31 cellular contexts compared by ENCODE assay signal in genomic region chr3:64651791-64652241, GRCh38. TPM values are rescaled to one million over a fixed set of nuclear protein-coding genes. Genes with fewer than 3 reads are reported as not detected.
DNase-seq lines count a peak whose midpoint lies in the region; ATAC-seq, FAIRE-seq and TF ChIP-seq lines count a peak whose summit lies in the region.
"Had no signal": no experiment of that assay in that cellular context is flagged by ENCODE, and none has a peak within 500 bp of the region (broad histone marks: within the 10 kb centered on the region; RNA-seq: fewer than 3 reads in every experiment).

No MANE protein-coding gene starts in this region.

- TF ChIP-seq RAD21 in SK-N-SH (IDR thresholded peaks at IDR 0.05; ENCODE audit: low read length), result no peak

- POLR2A ChIA-PET in SK-N-SH (lab: Yijun Ruan, JAX) (no interaction called here), endothelial cell of umbilical vein (lab: Charles Lee) (interaction anchor here (0.5 kb wide), 1 partner anchor 1298 kb away, joined by 3 read pairs; no protein-coding TSS in a partner anchor)

- no peaks in the 10 kb centered on the region for H3K36me3 Mint-ChIP-seq in activated naive CD8-positive, alpha-beta T cell treated with anti-CD3 and anti-CD28 coated beads, Interleukin-2, amount 50 U/mL, for 24 hours (ENCODE audit: low read depth)
- H3K36me3 Mint-ChIP-seq: CD4-positive, alpha-beta memory T cell; naive thymus-derived CD4-positive, alpha-beta T cell had no signal

- H2AFZ ChIP-seq in SK-N-SH (ENCODE audit: low read depth) (no peak overlapping the region), endothelial cell of umbilical vein (ENCODE audit: low read depth, low read length) (no peak overlapping the region)
- H2AFZ ChIP-seq: parathyroid adenoma had no signal

- FAIRE-seq in endothelial cell of umbilical vein (lab: Jason Lieb, UNC), result no peak
- FAIRE-seq: GM12878, GM19239, islet of Langerhans had no signal

- H3K9me2 ChIP-seq in SK-N-SH, result no peaks in the 10 kb centered on the region

- H3K9me1 ChIP-seq in endothelial cell of umbilical vein (replicated peaks; ENCODE audit: control insufficient read depth, extremely low read depth, insufficient read depth, low read length), result no peaks in the 10 kb centered on the region

- no peak overlapping the region for H3K27ac Mint-ChIP-seq in activated naive CD8-positive, alpha-beta T cell treated with anti-CD3 and anti-CD28 coated beads, Interleukin-2, amount 50 U/mL, for 24 hours
- H3K27ac Mint-ChIP-seq: activated naive CD4-positive, alpha-beta T cell treated with anti-CD3 and anti-CD28 coated beads, Interleukin-2, amount 50 U/mL, for 24 hours; activated T-cell treated with anti-CD3 and anti-CD28 coated beads, Interleukin-2, amount 50 U/mL, for 72 hours; CD4-positive, alpha-beta memory T cell; naive thymus-derived CD4-positive, alpha-beta T cell had no signal

- no peak for TF ChIP-seq POLR2A in endothelial cell of umbilical vein (IDR thresholded peaks at IDR 0.05; ENCODE audit: low read depth, low read length)

- dilution Hi-C loops in endothelial cell of umbilical vein (cut with MboI; ENCODE audit: extremely low pct_ligation_motif_present, low sequenced_read_pairs), result no loop called here

- no peak for ATAC-seq in activated naive CD8-positive, alpha-beta T cell treated with anti-CD3 and anti-CD28 coated beads, Interleukin-2, amount 50 U/mL, for 24 hours
- ATAC-seq in HG03432 (IDR thresholded peaks at IDR 0.05; ENCODE audit: unreplicated experiment), result no peak
- ATAC-seq: activated CD4-positive, CD25-positive, alpha-beta regulatory T cell treated with anti-CD3 and anti-CD28 coated beads, Interleukin-2, amount 50 U/mL, for 24 hours; activated T-cell treated with anti-CD3 and anti-CD28 coated beads, Interleukin-2, amount 50 U/mL, for 72 hours; GM12878; HCT116; naive thymus-derived CD4-positive, alpha-beta T cell had no signal

- H3K4me3 ChIP-seq in SK-N-SH (ENCODE audit: low read depth in 2 of 2, low read length in 1 of 2) (no peak overlapping the region), endothelial cell of umbilical vein (replicated peaks in 1 of 3; ENCODE audit: insufficient read depth in 1 of 3, low read depth in 1 of 3, low read length in 3 of 3) (no peak overlapping the region), mesodermal cell (ENCODE audit: extremely low read depth, insufficient read depth, low read length, poor library complexity, severe bottlenecking) (no peak overlapping the region)
- H3K4me3 ChIP-seq: GM12878, heart right ventricle, vagina had no signal

- intact Hi-C loops in endothelial cell of umbilical vein (cut with micrococcal nuclease), result no loop called here

- 53% methylated on average over 2 of the region's 2 CpGs for WGBS in SK-N-SH (ENCODE audit: low lambda C conversion rate)
- 69 to 80% methylated on average over 2 of the region's 2 CpGs for WGBS in mesodermal cell (ENCODE audit: insufficient coverage in 2 of 2), 2 experiments

- H4K20me1 ChIP-seq in SK-N-SH (ENCODE audit: insufficient read depth) (no peaks in the 10 kb centered on the region), endothelial cell of umbilical vein (replicated peaks; ENCODE audit: control insufficient read depth, extremely low read depth, insufficient read depth, low read length) (no peaks in the 10 kb centered on the region)

- no peaks in the 10 kb centered on the region for H3K4me1 Mint-ChIP-seq in activated naive CD8-positive, alpha-beta T cell treated with anti-CD3 and anti-CD28 coated beads, Interleukin-2, amount 50 U/mL, for 24 hours
- H3K4me1 Mint-ChIP-seq: activated naive CD4-positive, alpha-beta T cell treated with anti-CD3 and anti-CD28 coated beads, Interleukin-2, amount 50 U/mL, for 24 hours; CD4-positive, alpha-beta memory T cell; naive thymus-derived CD4-positive, alpha-beta T cell had no signal

- H3K9ac ChIP-seq in SK-N-SH, result no peak overlapping the region
- H3K9ac ChIP-seq in endothelial cell of umbilical vein (replicated peaks; ENCODE audit: extremely low read depth, insufficient read depth, low read length), result no peak overlapping the region
- H3K9ac ChIP-seq: parathyroid adenoma had no signal

- TF ChIP-seq CTCF in SK-N-SH (IDR thresholded peaks at IDR 0.05) (no peak), endothelial cell of umbilical vein (IDR thresholded peaks at IDR 0.05; ENCODE audit: extremely low read depth in 1 of 2, insufficient read depth in 1 of 2, low read depth in 1 of 2, low read length in 2 of 2) (no peak)

- no peaks in the 10 kb centered on the region for H3F3A ChIP-seq in SK-N-SH (replicated peaks; ENCODE audit: insufficient read depth)

- H3K9me3 ChIP-seq in SK-N-SH (no peaks in the 10 kb centered on the region), endothelial cell of umbilical vein (replicated peaks; ENCODE audit: control insufficient read depth, insufficient read depth, low read length) (no peaks in the 10 kb centered on the region), mesodermal cell (ENCODE audit: control insufficient read depth, low read length) (no peaks in the 10 kb centered on the region)
- H3K9me3 ChIP-seq: heart right ventricle, vagina had no signal

- no peak overlapping the region for H3K4me3 Mint-ChIP-seq in activated naive CD8-positive, alpha-beta T cell treated with anti-CD3 and anti-CD28 coated beads, Interleukin-2, amount 50 U/mL, for 24 hours
- H3K4me3 Mint-ChIP-seq: activated naive CD4-positive, alpha-beta T cell treated with anti-CD3 and anti-CD28 coated beads, Interleukin-2, amount 50 U/mL, for 24 hours; activated T-cell treated with anti-CD3 and anti-CD28 coated beads, Interleukin-2, amount 50 U/mL, for 72 hours; brain; CD4-positive, alpha-beta memory T cell; naive thymus-derived CD4-positive, alpha-beta T cell had no signal

- H3K36me3 ChIP-seq in SK-N-SH (replicated peaks in 1 of 2; ENCODE audit: control insufficient read depth in 1 of 2, insufficient read depth in 2 of 2, low read length in 1 of 2) (peaks cover 26 to 89% of the 10 kb centered on the region in 2 experiments), endothelial cell of umbilical vein (ENCODE audit: control insufficient read depth in 2 of 2, extremely low read depth in 1 of 2, insufficient read depth in 2 of 2, low read length in 2 of 2) (peaks cover 0 to 2% of the 10 kb centered on the region in 2 experiments), mesodermal cell (ENCODE audit: control insufficient read depth, insufficient read depth, low read length) (peaks cover 92% of the 10 kb centered on the region)
- H3K36me3 ChIP-seq: vagina had no signal

- peak; percentile 47 for DNase-seq in AG20443 (ENCODE audit: low spot score)
- no peak for DNase-seq in SK-N-SH
- peak; percentile 14 for DNase-seq in endothelial cell of umbilical vein (ENCODE audit: low read depth, low spot score)
- no peak for DNase-seq in activated naive CD8-positive, alpha-beta T cell treated with anti-CD3 and anti-CD28 coated beads, Interleukin-2, amount 50 U/mL, for 24 hours
- no peak for DNase-seq in NCI-H2171 treated with DMSO at 0.1 percent for 48 hours (lab: John Stamatoyannopoulos, UW)
- no peak for DNase-seq in NCI-H2171 (lab: John Stamatoyannopoulos, UW)
- DNase-seq: activated T-cell treated with anti-CD3 and anti-CD28 coated beads, Interleukin-2, amount 50 U/mL, for 72 hours; CD4-positive, alpha-beta memory T cell; DMS153; GDM1; heart right ventricle; KG1; MV-4-11; naive thymus-derived CD4-positive, alpha-beta T cell; NCI-H187; NCI-H226; stimulated activated CD4-positive, alpha-beta T cell treated with anti-CD3 and anti-CD28 coated beads, Interleukin-4, amount 100 ng/mL, for 1 hour; substantia nigra; T1000 had no signal

- no TSS peak for BruUV-seq in endothelial cell of umbilical vein (replicated peaks; lab: Mats Ljungman, UMichigan)

- H3K27me3 Mint-ChIP-seq in activated naive CD8-positive, alpha-beta T cell treated with anti-CD3 and anti-CD28 coated beads, Interleukin-2, amount 50 U/mL, for 24 hours, result no peaks in the 10 kb centered on the region
- H3K27me3 Mint-ChIP-seq: activated naive CD4-positive, alpha-beta T cell treated with anti-CD3 and anti-CD28 coated beads, Interleukin-2, amount 50 U/mL, for 24 hours; CD4-positive, alpha-beta memory T cell; naive thymus-derived CD4-positive, alpha-beta T cell had no signal

- no peaks in the 10 kb centered on the region for H3K79me2 ChIP-seq in SK-N-SH (ENCODE audit: insufficient read depth)
- H3K79me2 ChIP-seq in endothelial cell of umbilical vein (ENCODE audit: control insufficient read depth, insufficient read depth, low read length), result no peaks in the 10 kb centered on the region
- H3K79me2 ChIP-seq: parathyroid adenoma had no signal

- no peak for TF ChIP-seq EP300 in SK-N-SH (IDR thresholded peaks at IDR 0.05; ENCODE audit: borderline replicate concordance in 1 of 2, low read depth in 1 of 2, low read length in 1 of 2)

- H3K27me3 ChIP-seq in SK-N-SH (ENCODE audit: insufficient read depth) (no peaks in the 10 kb centered on the region), endothelial cell of umbilical vein (ENCODE audit: control insufficient read depth in 2 of 2, insufficient read depth in 2 of 2, low read length in 2 of 2) (no peaks in the 10 kb centered on the region)
- H3K27me3 ChIP-seq: heart right ventricle, vagina had no signal

- H3K4me1 ChIP-seq in SK-N-SH (ENCODE audit: control insufficient read depth in 1 of 2, insufficient read depth in 2 of 2, low read depth in 1 of 2, low read length in 1 of 2) (peaks cover 0 to 35% of the 10 kb centered on the region in 2 experiments; a peak in 2 of 4 replicates), endothelial cell of umbilical vein (ENCODE audit: control insufficient read depth, extremely low read depth, insufficient read depth, low read length) (peaks cover 22% of the 10 kb centered on the region), mesodermal cell (ENCODE audit: control insufficient read depth, insufficient read depth, low read length, poor library complexity, severe bottlenecking) (peaks cover 22% of the 10 kb centered on the region)
- H3K4me1 ChIP-seq: parathyroid adenoma had no signal

- H3K9me3 Mint-ChIP-seq in activated naive CD8-positive, alpha-beta T cell treated with anti-CD3 and anti-CD28 coated beads, Interleukin-2, amount 50 U/mL, for 24 hours, result no peaks in the 10 kb centered on the region
- H3K9me3 Mint-ChIP-seq: activated naive CD4-positive, alpha-beta T cell treated with anti-CD3 and anti-CD28 coated beads, Interleukin-2, amount 50 U/mL, for 24 hours; activated T-cell treated with anti-CD3 and anti-CD28 coated beads, Interleukin-2, amount 50 U/mL, for 72 hours; brain; CD4-positive, alpha-beta memory T cell had no signal

- H3K27ac ChIP-seq in SK-N-SH (ENCODE audit: low read depth in 2 of 2, low read length in 1 of 2) (peak overlapping the region in 1 of 2 experiments; percentile 63; a peak in 2 of 4 replicates), endothelial cell of umbilical vein (ENCODE audit: insufficient read depth, low read depth, low read length) (no peak overlapping the region), mesodermal cell (ENCODE audit: low read depth, low read length, severe bottlenecking) (peak overlapping the region; percentile 54)
- H3K27ac ChIP-seq: parathyroid adenoma, vagina had no signal

- H3K4me2 ChIP-seq in SK-N-SH (no peak overlapping the region), endothelial cell of umbilical vein (ENCODE audit: insufficient read depth, low read length) (no peak overlapping the region)

- CTCF ChIA-PET in SK-N-SH (lab: Yijun Ruan, JAX), result interaction anchor here (0.9 kb wide), 1 partner anchor 19 kb away, joined by 3 read pairs; no protein-coding TSS in a partner anchor
- CTCF ChIA-PET in endothelial cell of umbilical vein (lab: Charles Lee), result interaction anchor here (0.6 to 2.8 kb wide), 13 partner anchors 9 to 597 kb away, joined by 3 to 18 read pairs (median 4); no protein-coding TSS in a partner anchor

RNA-seq across cellular contexts. Expression of gene ADAMTS9, which starts 36.0 kb away (rescaled TPM):
- polyA plus RNA-seq in SK-N-SH (2012; rRNA removed), result 4.1 and 7.1 TPM in 2 replicates
- polyA plus RNA-seq in SK-N-SH (2012; cell fraction: cytosol; rRNA removed), result 8.7 and 13.3 TPM in 2 replicates
- 9.3 and 9.7 TPM in 2 replicates for polyA plus RNA-seq in SK-N-SH (2012; cell fraction: nucleus; rRNA removed)
- total RNA-seq in endothelial cell of umbilical vein, result 22.6 and 23.9 TPM in 2 replicates
- 5.1 and 6.5 TPM in 2 replicates for polyA plus RNA-seq in endothelial cell of umbilical vein
- 5.9 and 7.8 TPM in 2 replicates for polyA plus RNA-seq in endothelial cell of umbilical vein (2011; cell fraction: cytosol; rRNA removed)
- polyA plus RNA-seq in endothelial cell of umbilical vein (2011; cell fraction: nucleus; rRNA removed), result 25.5 and 28.4 TPM in 2 replicates
- 6.1 and 10.8 TPM in 2 replicates for polyA plus RNA-seq in endothelial cell of umbilical vein (2012)
- polyA minus RNA-seq in endothelial cell of umbilical vein, result 27.9 and 37.5 TPM in 2 replicates
- polyA minus RNA-seq in endothelial cell of umbilical vein (2011; cell fraction: cytosol; rRNA and poly(A)+ RNA removed), result not detected
- 66.5 and 106 TPM in 2 replicates for polyA minus RNA-seq in endothelial cell of umbilical vein (2011; cell fraction: nucleus; rRNA and poly(A)+ RNA removed)
- polyA plus RNA-seq in mesodermal cell (2013, experiment 1 of 2), result 100 TPM
- 101 TPM for polyA plus RNA-seq in mesodermal cell (2013, experiment 2 of 2)
- total RNA-seq: activated CD8-positive, alpha-beta memory T cell treated with anti-CD3 and anti-CD28 coated beads for 36 hours; activated T-cell treated with anti-CD3 and anti-CD28 coated beads, Interleukin-2, amount 50 U/mL, for 72 hours; CD4-positive, alpha-beta memory T cell; GM12878; naive thymus-derived CD4-positive, alpha-beta T cell had no signal
- polyA plus RNA-seq: CD4-positive, alpha-beta memory T cell; naive thymus-derived CD4-positive, alpha-beta T cell had no signal

Comparison
In these comparisons a context has a peak if more than half of its experiments do, and no peak if none do; other contexts are left out.
1. DNase-seq: peak in AG20443 (single experiment) and endothelial cell of umbilical vein (single experiment); none in SK-N-SH (single experiment), activated naive CD8-positive, alpha-beta T cell treated with anti-CD3 and anti-CD28 coated beads, Interleukin-2, amount 50 U/mL, for 24 hours (single experiment), NCI-H2171 treated with DMSO at 0.1 percent for 48 hours (single experiment) and NCI-H2171 (single experiment).